12 cellular contexts compared by ENCODE assay signal in genomic region chr22:36419912-36420882, GRCh38. TPM values are rescaled to one million over a fixed set of nuclear protein-coding genes. Genes with fewer than 3 reads are reported as not detected.
A peak's percentile ranks its signal among the peaks of the same experiment; 100 is the strongest.
DNase-seq lines count a peak whose midpoint lies in the region; ATAC-seq and TF ChIP-seq lines count a peak whose summit lies in the region.
"Had no signal": no experiment of that assay in that cellular context is flagged by ENCODE, and none has a peak within 500 bp of the region (broad histone marks: within the 10 kb centered on the region; RNA-seq: fewer than 3 reads in every experiment).

No MANE protein-coding gene starts in this region.

- no peak overlapping the region for H2AFZ ChIP-seq in neural progenitor cell (replicated peaks)

- H3K4me3 ChIP-seq in cardiac muscle cell, result no peak overlapping the region
- H3K4me3 ChIP-seq in neural progenitor cell, result no peak overlapping the region

- H3K4me2 ChIP-seq in neural progenitor cell, result no peak overlapping the region

- peaks cover 7% of the 10 kb centered on the region for H3K4me1 Mint-ChIP-seq in neural progenitor cell
- H3K4me1 Mint-ChIP-seq in type B pancreatic cell (ENCODE audit: unreplicated experiment), result peaks cover 7% of the 10 kb centered on the region

- no peaks in the 10 kb centered on the region for H3K79me2 ChIP-seq in neural progenitor cell (ENCODE audit: low read depth)

- no peaks in the 10 kb centered on the region for H3K9me3 Mint-ChIP-seq in neural progenitor cell
- H3K9me3 Mint-ChIP-seq in type B pancreatic cell, result no peaks in the 10 kb centered on the region
- H3K9me3 Mint-ChIP-seq: T-helper 1 cell treated with Interleukin-12 subunit alpha and Interleukin-12 subunit beta and Interleukin-4 antibody, amounts not matched to agents 30 μg/mL and 1 μg/mL, for 36 hours had no signal

- H3K4me3 Mint-ChIP-seq in neural progenitor cell (no peak overlapping the region), type B pancreatic cell (no peak overlapping the region)

- H3K36me3 ChIP-seq in cardiac muscle cell, result no peaks in the 10 kb centered on the region
- H3K36me3 ChIP-seq in neural progenitor cell, result no peaks in the 10 kb centered on the region

- no peak for ATAC-seq in GM21529 (IDR thresholded peaks at IDR 0.05; ENCODE audit: unreplicated experiment)
- ATAC-seq in esophagus mucosa, result no peak

- no peak overlapping the region for H3K9ac ChIP-seq in neural progenitor cell

- H3K4me1 ChIP-seq in cardiac muscle cell (ENCODE audit: low read depth) (peaks cover 16% of the 10 kb centered on the region), neural progenitor cell (peaks cover 5% of the 10 kb centered on the region)

- H3K9me3 ChIP-seq in cardiac muscle cell (ENCODE audit: low read depth) (no peaks in the 10 kb centered on the region), neural progenitor cell (ENCODE audit: low read depth) (no peaks in the 10 kb centered on the region)

- H3K27me3 ChIP-seq in cardiac muscle cell (no peaks in the 10 kb centered on the region), neural progenitor cell (no peaks in the 10 kb centered on the region)

- H3K27me3 Mint-ChIP-seq in neural progenitor cell (ENCODE audit: insufficient read depth, low read depth), result peaks cover 3% of the 10 kb centered on the region
- H3K27me3 Mint-ChIP-seq in type B pancreatic cell, result no peaks in the 10 kb centered on the region

- H3K27ac Mint-ChIP-seq in neural progenitor cell, result peak overlapping the region; percentile 29
- peak overlapping the region; percentile 81 for H3K27ac Mint-ChIP-seq in type B pancreatic cell

- H4K20me1 ChIP-seq in neural progenitor cell (ENCODE audit: low read depth), result no peaks in the 10 kb centered on the region

- DNase-seq in DMS53 (lab: John Stamatoyannopoulos, UW) (peak; percentile 42), DMS53 treated with DMSO at 0.1 percent for 48 hours (lab: John Stamatoyannopoulos, UW; ENCODE audit: unreplicated experiment) (no peak), cardiac muscle cell (ENCODE audit: low read depth in 1 of 2, low spot score in 1 of 2) (no peak), neural progenitor cell (ENCODE audit: low spot score) (no peak), type B pancreatic cell (ENCODE audit: extremely low spot score, unreplicated experiment) (no peak), HPDE6-E6E7 (ENCODE audit: extremely low spot score) (no peak)
- DNase-seq: GDM1, NCI-H510A had no signal

- H3K36me3 Mint-ChIP-seq in neural progenitor cell (no peaks in the 10 kb centered on the region), type B pancreatic cell (no peaks in the 10 kb centered on the region)

- H3K27ac ChIP-seq in cardiac muscle cell (peak overlapping the region; percentile 85), neural progenitor cell (no peak overlapping the region)
- H3K27ac ChIP-seq: 22Rv1 had no signal

- peaks cover 9% of the 10 kb centered on the region for H3F3A ChIP-seq in neural progenitor cell (ENCODE audit: low read depth)

- no peak for TF ChIP-seq CTCF in cardiac muscle cell (IDR thresholded peaks at IDR 0.05; ENCODE audit: low read depth, low read length)
- no peak for TF ChIP-seq CTCF in neural progenitor cell (IDR thresholded peaks at IDR 0.05)
- no peak for TF ChIP-seq CTCF in type B pancreatic cell (conservative IDR thresholded peaks at IDR 0.05)

RNA-seq across cellular contexts. Expression of gene MYH9, which starts 32.4 kb away (rescaled TPM):
- total RNA-seq in cardiac muscle cell, result 131 and 174 TPM in 2 replicates
- polyA plus RNA-seq in cardiac muscle cell, result 88.7 and 98.0 TPM in 2 replicates
- 77.2 and 189 TPM in 2 replicates for total RNA-seq in neural progenitor cell (ENCODE audit: low replicate concordance)
- 277 and 364 TPM in 2 replicates for total RNA-seq in type B pancreatic cell (ENCODE audit: low replicate concordance)
- total RNA-seq in esophagus mucosa, result 487 TPM
